Comparison of ENCODE assay signal across 9 cellular contexts in the genomic region with DNA sequence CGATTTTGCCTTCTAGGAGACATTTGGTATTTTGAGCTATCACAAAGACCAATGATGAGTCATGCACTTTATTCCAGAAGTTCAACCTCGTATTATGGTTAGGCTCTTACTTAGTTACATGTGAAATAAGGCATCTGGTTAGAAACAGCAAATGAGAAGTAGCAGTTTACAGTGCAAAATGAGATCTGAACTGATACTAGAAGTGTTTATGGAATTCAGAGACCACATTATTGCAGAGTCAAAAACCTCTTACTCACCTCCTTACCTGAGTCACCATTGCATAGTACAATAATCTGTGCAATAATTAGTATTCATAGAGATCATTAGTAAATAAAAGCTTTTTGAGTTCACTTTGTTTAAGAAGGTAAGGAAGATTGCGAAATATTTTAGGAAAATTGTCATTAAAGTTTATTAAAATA. TPM values are rescaled to one million over a fixed set of nuclear protein-coding genes. Genes with fewer than 3 reads are reported as not detected.
A peak's percentile ranks its signal among the peaks of the same experiment; 100 is the strongest.
DNase-seq lines count a peak whose midpoint lies in the region; FAIRE-seq and TF ChIP-seq lines count a peak whose summit lies in the region.
"Had no signal": no experiment of that assay in that cellular context is flagged by ENCODE, and none has a peak within 500 bp of the region (broad histone marks: within the 10 kb centered on the region; RNA-seq: fewer than 3 reads in every experiment).

No MANE protein-coding gene starts in this region.

- TF ChIP-seq POLR2A in adrenal gland (IDR thresholded peaks at IDR 0.05): no peak

- peaks cover 2% of the 10 kb centered on the region for H3K4me1 ChIP-seq in effector memory CD4-positive, alpha-beta T cell (ENCODE audit: control insufficient read depth, insufficient read depth, low read length, poor library complexity, severe bottlenecking)
- H3K4me1 ChIP-seq in adrenal gland (replicated peaks in 1 of 2): peaks cover 5 to 16% of the 10 kb centered on the region in 2 donors

- H3K4me3 ChIP-seq in cardiac fibroblast (replicated peaks in 1 of 2; ENCODE audit: low read depth in 2 of 2, low read length in 2 of 2) (no peak overlapping the region), adrenal gland (no peak overlapping the region)
- H3K4me3 ChIP-seq in effector memory CD4-positive, alpha-beta T cell (ENCODE audit: insufficient read depth, low read depth, low read length, poor library complexity, severe bottlenecking): no peak overlapping the region

- H3K27ac ChIP-seq in effector memory CD4-positive, alpha-beta T cell (ENCODE audit: insufficient read depth, low read length, poor library complexity, severe bottlenecking): no peak overlapping the region
- H3K27ac ChIP-seq in adrenal gland: peak overlapping the region in 1 of 5 donors; percentile 29

- 42 to 54% (median 48%) methylated on average over 3 of the region's 3 CpGs for WGBS in adrenal gland, 4 donors

- peak; percentile 76 for FAIRE-seq in HTR-8/SVneo (lab: Jason Lieb, UNC)

- no peaks in the 10 kb centered on the region for H3K27me3 ChIP-seq in effector memory CD4-positive, alpha-beta T cell (replicated peaks; ENCODE audit: control insufficient read depth, insufficient read depth, low read length, poor library complexity, severe bottlenecking)
- no peaks in the 10 kb centered on the region for H3K27me3 ChIP-seq in adrenal gland

- peaks cover 14% of the 10 kb centered on the region for H3K36me3 ChIP-seq in effector memory CD4-positive, alpha-beta T cell (ENCODE audit: control insufficient read depth, insufficient read depth, low read length)
- no peaks in the 10 kb centered on the region for H3K36me3 ChIP-seq in adrenal gland (replicated peaks in 1 of 2)

- peak; percentile 23 for DNase-seq in GM04504 (ENCODE audit: low read depth)
- DNase-seq in HTR-8/SVneo (ENCODE audit: insufficient read length, low spot score): no peak
- DNase-seq in cardiac fibroblast (ENCODE audit: low read depth in 2 of 2): peak; percentile 58 to 70
- peak; percentile 51 for DNase-seq in myocyte (ENCODE audit: low read depth)
- no peak for DNase-seq in effector memory CD4-positive, alpha-beta T cell
- DNase-seq in NOMO-1 treated with DMSO at 0.1 percent for 48 hours (lab: John Stamatoyannopoulos, UW; ENCODE audit: unreplicated experiment): no peak
- no peak for DNase-seq in DMS79 (lab: John Stamatoyannopoulos, UW)
- no peak for DNase-seq in adrenal gland
- DNase-seq: naive B cell had no signal

- no peaks in the 10 kb centered on the region for H3K9me3 ChIP-seq in effector memory CD4-positive, alpha-beta T cell (ENCODE audit: control insufficient read depth, low read length)
- H3K9me3 ChIP-seq in adrenal gland (replicated peaks in 1 of 3): no peaks in the 10 kb centered on the region

- intact Hi-C loops in adrenal gland (cut with DNase I): no loop called here

- TF ChIP-seq CTCF in cardiac fibroblast (IDR thresholded peaks at IDR 0.05; ENCODE audit: low read depth, low read length) (no peak), adrenal gland (IDR thresholded peaks at IDR 0.05) (no peak)

RNA-seq across cellular contexts. Expression of a gene that starts 38.7 kb away (rescaled TPM):
- total RNA-seq in myocyte (22.7 and 27.9 TPM in 2 replicates), adrenal gland (10 to 100 TPM; 25.7 to 49.3 (median 31.5) TPM)
- polyA plus RNA-seq in myocyte (2012): 15.4 TPM
- polyA plus RNA-seq in adrenal gland: 10 to 100 TPM in 1 of 3 donors, 1 to 10 TPM in 2; 8.4 to 41.5 (median 9.0) TPM

Comparison
In these comparisons a context has a peak if more than half of its experiments do, and no peak if none do; other contexts are left out.
1. DNase-seq: peak in GM04504 (single experiment), cardiac fibroblast (2 of 2) and myocyte (single experiment); none in HTR-8/SVneo (single experiment), effector memory CD4-positive, alpha-beta T cell (0 of 3), NOMO-1 treated with DMSO at 0.1 percent for 48 hours (single experiment), DMS79 (single experiment) and adrenal gland (0 of 7).